Comparison of ENCODE assay signal across 2 cellular contexts in genomic region chr4:41454393-41454792, GRCh38.
TF ChIP-seq lines count a peak whose summit lies in the region.

No MANE protein-coding gene starts in this region.

TF ChIP-seq in A549, 52 proteins besides CTCF, POLR2A, EP300 and RAD21 (continued from another document):
- TF ChIP-seq FOXS1 (CRISPR knock-in tag; IDR thresholded peaks at IDR 0.05) (no peak), FOSB (CRISPR knock-in tag; IDR thresholded peaks at IDR 0.05) (no peak), HEYL (CRISPR knock-in tag; IDR thresholded peaks at IDR 0.05) (no peak), KDM1A (IDR thresholded peaks at IDR 0.05; ENCODE audit: low read depth) (no peak), HOXB5 (CRISPR knock-in tag; IDR thresholded peaks at IDR 0.05) (no peak), PHF8 (IDR thresholded peaks at IDR 0.05; ENCODE audit: borderline replicate concordance, low read depth) (no peak), CEBPB (IDR thresholded peaks at IDR 0.05) (no peak), JUNB (IDR thresholded peaks at IDR 0.05) (no peak), RARB (CRISPR knock-in tag; IDR thresholded peaks at IDR 0.05) (no peak), HMGXB4 (CRISPR knock-in tag; IDR thresholded peaks at IDR 0.05; ENCODE audit: borderline replicate concordance) (no peak)

TF ChIP-seq in WTC11, 78 proteins besides CTCF, POLR2A, EP300 and RAD21 (continued from another document):
- TF ChIP-seq E2F5 (CRISPR knock-in tag; IDR thresholded peaks at IDR 0.05) = no peak
- no peak for TF ChIP-seq CBFB (CRISPR knock-in tag; IDR thresholded peaks at IDR 0.05; ENCODE audit: low read depth)
- TF ChIP-seq JUN (CRISPR knock-in tag; IDR thresholded peaks at IDR 0.05) = no peak
- no peak for TF ChIP-seq ARID4B (CRISPR knock-in tag; IDR thresholded peaks at IDR 0.05; ENCODE audit: borderline replicate concordance)
